ENCODE assay signal across 20 cellular contexts in genomic region chr12:31278445-31279242, GRCh38. TPM values are rescaled to one million over a fixed set of nuclear protein-coding genes. Genes with fewer than 3 reads are reported as not detected.
DNase-seq lines count a peak whose midpoint lies in the region; ATAC-seq, FAIRE-seq and TF ChIP-seq lines count a peak whose summit lies in the region.
"Had no signal": no experiment of that assay in that cellular context is flagged by ENCODE, and none has a peak within 500 bp of the region (broad histone marks: within the 10 kb centered on the region; RNA-seq: fewer than 3 reads in every experiment).

No MANE protein-coding gene starts in this region.

- H3K36me3 Mint-ChIP-seq in CD4-positive, alpha-beta T cell (ENCODE audit: low read depth) = peaks cover 76% of the 10 kb centered on the region
- H3K36me3 Mint-ChIP-seq in neural crest cell (ENCODE audit: low read depth) = peaks cover 9% of the 10 kb centered on the region

- RAD21 ChIA-PET in GM12878 (lab: Charles Lee; ENCODE audit: unreplicated experiment) = interaction anchor here (0.6 to 1.3 kb wide), 3 partner anchors 20 to 85 kb away, joined by 3 read pairs; no protein-coding TSS in a partner anchor

- H3K27me3 ChIP-seq in CD4-positive, alpha-beta T cell (ENCODE audit: control insufficient read depth, insufficient read depth, low read length) = no peaks in the 10 kb centered on the region
- H3K27me3 ChIP-seq in GM12878 (replicated peaks in 1 of 2; ENCODE audit: control insufficient read depth in 2 of 2, insufficient read depth in 2 of 2, low read length in 1 of 2) = no peaks in the 10 kb centered on the region
- H3K27me3 ChIP-seq: brain microvascular endothelial cell, gastroesophageal sphincter had no signal

- H3K4me1 Mint-ChIP-seq in CD4-positive, alpha-beta T cell (ENCODE audit: low read depth) = no peaks in the 10 kb centered on the region
- H3K4me1 Mint-ChIP-seq in neural crest cell = peaks cover 21% of the 10 kb centered on the region

- H3K36me3 ChIP-seq in GM12878 (ENCODE audit: control insufficient read depth in 2 of 2, insufficient read depth in 2 of 2, low read length in 1 of 2) = peaks cover 0 to 17% of the 10 kb centered on the region in 2 experiments; a peak in 2 of 4 replicates

- no peak for TF ChIP-seq EP300 in GM12878 (IDR thresholded peaks at IDR 0.05; ENCODE audit: borderline replicate concordance in 1 of 2, control insufficient read depth in 1 of 2, low read depth in 2 of 2, low read length in 2 of 2)

- no peaks in the 10 kb centered on the region for H3K4me1 ChIP-seq in GM12878 (ENCODE audit: control insufficient read depth, insufficient read depth, low read length)
- H3K4me1 ChIP-seq: lower lobe of right lung, parathyroid adenoma had no signal

- H3K4me3 Mint-ChIP-seq in CD4-positive, alpha-beta T cell = no peak overlapping the region
- no peak overlapping the region for H3K4me3 Mint-ChIP-seq in neural crest cell
- H3K4me3 Mint-ChIP-seq: HFFc6 had no signal

- no peaks in the 10 kb centered on the region for H3K9me3 Mint-ChIP-seq in CD4-positive, alpha-beta T cell
- no peaks in the 10 kb centered on the region for H3K9me3 Mint-ChIP-seq in neural crest cell
- H3K9me3 Mint-ChIP-seq: HFFc6 had no signal

- BruUV-seq in GM12878 (replicated peaks; lab: Mats Ljungman, UMichigan) = no TSS peak

- H3K9ac ChIP-seq in GM12878 (ENCODE audit: control insufficient read depth, insufficient read depth, low read length) = no peak overlapping the region
- H3K9ac ChIP-seq: parathyroid adenoma had no signal

- FAIRE-seq in GM19239 (lab: Jason Lieb, UNC) = peak; percentile 72
- FAIRE-seq in GM12878 (lab: Jason Lieb, UNC) = no peak
- FAIRE-seq: colon, keratinocyte had no signal

- H3K4me2 ChIP-seq in GM12878 (ENCODE audit: control insufficient read depth, insufficient read depth) = no peak overlapping the region

- peak overlapping the region; percentile 8 for H3K27ac Mint-ChIP-seq in CD4-positive, alpha-beta T cell
- H3K27ac Mint-ChIP-seq in neural crest cell (ENCODE audit: unreplicated experiment) = peak overlapping the region; percentile 22
- H3K27ac Mint-ChIP-seq: HFFc6 had no signal

- no peaks in the 10 kb centered on the region for H3K27me3 Mint-ChIP-seq in CD4-positive, alpha-beta T cell
- H3K27me3 Mint-ChIP-seq in neural crest cell (ENCODE audit: low read depth) = no peaks in the 10 kb centered on the region

- no peak for ATAC-seq in CD4-positive, alpha-beta T cell (ENCODE audit: poor library complexity)
- ATAC-seq in GM12878 = no peak
- ATAC-seq in HG03354 (IDR thresholded peaks at IDR 0.05; ENCODE audit: poor library complexity, severe bottlenecking, unreplicated experiment) = no peak
- ATAC-seq: activated CD4-positive, CD25-positive, alpha-beta regulatory T cell treated with anti-CD3 and anti-CD28 coated beads, Interleukin-2, amount 50 U/mL, for 24 hours; gastroesophageal sphincter; lower lobe of right lung had no signal

- H4K20me1 ChIP-seq in GM12878 (ENCODE audit: control insufficient read depth, insufficient read depth) = no peaks in the 10 kb centered on the region

- POLR2A ChIA-PET in CD4-positive, alpha-beta T cell (lab: Charles Lee) = no interaction called here
- POLR2A ChIA-PET in GM12878 (lab: Charles Lee) = interaction anchor here (0.6 to 0.7 kb wide), 2 partner anchors 23 to 341 kb away, joined by 3 read pairs; no protein-coding TSS in a partner anchor

- H3K4me3 ChIP-seq in GM12878 = no peak overlapping the region
- H3K4me3 ChIP-seq: gastroesophageal sphincter, lower lobe of right lung had no signal

- no peaks in the 10 kb centered on the region for H3K9me3 ChIP-seq in CD4-positive, alpha-beta T cell (ENCODE audit: control insufficient read depth, low read length)
- no peaks in the 10 kb centered on the region for H3K9me3 ChIP-seq in GM12878 (replicated peaks; ENCODE audit: control insufficient read depth, insufficient read depth, low read length)
- H3K9me3 ChIP-seq: gastroesophageal sphincter, lower lobe of right lung had no signal

- TF ChIP-seq POLR2A in GM12878 (IDR thresholded peaks at IDR 0.05; ENCODE audit: low read depth, low read length) = no peak

- intact Hi-C loops in CD4-positive, alpha-beta T cell (cut with DNase I, micrococcal nuclease) = loop anchor here in 1 of 2 experiments (10.0 kb wide), 1 partner anchor 164 kb away; no protein-coding TSS in a partner anchor
- intact Hi-C loops in GM12878 (cut with micrococcal nuclease; ENCODE audit: unreplicated experiment) = no loop called here

- TF ChIP-seq CTCF in CD4-positive, alpha-beta T cell (IDR thresholded peaks at IDR 0.05) = no peak
- TF ChIP-seq CTCF in GM12878 (IDR thresholded peaks at IDR 0.05 in 2 of 3, conservative IDR thresholded peaks at IDR 0.05 in 1 of 3; ENCODE audit: control insufficient read depth in 2 of 3, extremely low read depth in 1 of 3, insufficient read depth in 1 of 3, low read depth in 3 of 3, low read length in 3 of 3) = no peak
- TF ChIP-seq CTCF in neural crest cell (conservative IDR thresholded peaks at IDR 0.05) = no peak

- SMC1A ChIA-PET in GM12878 (lab: Charles Lee; ENCODE audit: uncharacterized antibody, unreplicated experiment) = interaction anchor here (1.1 to 1.2 kb wide), 2 partner anchors 10 to 84 kb away, joined by 3 to 4 read pairs; no protein-coding TSS in a partner anchor

- CTCF ChIA-PET in CD4-positive, alpha-beta T cell (lab: Charles Lee) = interaction anchor here (0.7 kb wide), 1 partner anchor 543 kb away, joined by 4 read pairs; no protein-coding TSS in a partner anchor
- CTCF ChIA-PET in GM12878 (lab: Yijun Ruan, JAX) = interaction anchor here (0.5 to 0.7 kb wide), 2 partner anchors 357 to 1845 kb away, joined by 3 read pairs; no protein-coding TSS in a partner anchor

- whole genome bisulfite sequencing in GM12878 (ENCODE audit: insufficient coverage, insufficient replicate concordance, low lambda C conversion rate, missing lambda C conversion rate) = 97% methylated on average over 7 of the region's 7 CpGs

- H3K27ac ChIP-seq in CD4-positive, alpha-beta T cell (ENCODE audit: low read depth, low read length) = no peak overlapping the region
- no peak overlapping the region for H3K27ac ChIP-seq in GM12878 (ENCODE audit: control insufficient read depth, insufficient read depth)
- H3K27ac ChIP-seq: brain microvascular endothelial cell, lower lobe of right lung, parathyroid adenoma had no signal

- no peak for TF ChIP-seq RAD21 in GM12878 (IDR thresholded peaks at IDR 0.05; ENCODE audit: insufficient read depth, low read depth, low read length)

- no peaks in the 10 kb centered on the region for H3K79me2 ChIP-seq in GM12878 (ENCODE audit: control insufficient read depth, insufficient read depth, low read length)
- H3K79me2 ChIP-seq: parathyroid adenoma had no signal

- no peak overlapping the region for H2AFZ ChIP-seq in GM12878 (ENCODE audit: control insufficient read depth, low read depth, low read length)
- H2AFZ ChIP-seq: parathyroid adenoma had no signal

- in situ Hi-C loops in GM12878 (cut with MboI) = no loop called here

- DNase-seq in CD4-positive, alpha-beta T cell = no peak
- DNase-seq in GM19239 (ENCODE audit: insufficient read length, low spot score) = no peak
- no peak for DNase-seq in GM12878 (ENCODE audit: low read depth, low spot score)
- no peak for DNase-seq in neural crest cell (ENCODE audit: low read depth, low spot score)
- DNase-seq in NCI-H345 treated with DMSO at 0.1 percent for 48 hours (lab: John Stamatoyannopoulos, UW; ENCODE audit: unreplicated experiment) = no peak
- DNase-seq in COLO668 (lab: John Stamatoyannopoulos, UW; ENCODE audit: unreplicated experiment) = no peak
- DNase-seq: brain microvascular endothelial cell, DMS53, GDM1, HFFc6, lower lobe of right lung, NCI-H187 treated with DMSO at 0.1 percent for 48 hours, NCI-H2227 treated with DMSO at 0.1 percent for 48 hours, NCI-H774 had no signal

TF ChIP-seq in GM12878, 131 proteins besides CTCF, POLR2A, EP300 and RAD21:
- TF ChIP-seq ATF3 (IDR thresholded peaks at IDR 0.05; ENCODE audit: borderline replicate concordance, extremely low read depth, low read depth, low read length) (no peak), WRNIP1 (IDR thresholded peaks at IDR 0.05; ENCODE audit: borderline replicate concordance, low read depth, low read length) (no peak), POLR2AphosphoS5 (IDR thresholded peaks at IDR 0.05; ENCODE audit: low read length) (peak; percentile 3; the same call in 1 of the 2 replicates)

RNA-seq across cellular contexts. Expression of gene SINHCAF, which starts 47.3 kb away (rescaled TPM):
- 100 to 1,000 TPM; 103 to 119 TPM for total RNA-seq in CD4-positive, alpha-beta T cell
- 114 and 132 TPM in 2 replicates for total RNA-seq in GM12878 (2013; cell fraction: nucleolus; rRNA removed)
- 71.8 and 93.4 TPM in 2 replicates for total RNA-seq in GM12878 (2014; rRNA removed)
- 92.3 and 100 TPM in 2 replicates for total RNA-seq in GM12878 (2014; rRNA removed; fragmentation: Illumina TruSeq; extraction: Trizol)
- 88.4 and 106 TPM in 2 replicates for total RNA-seq in GM12878 (2021)
- polyA plus RNA-seq in GM12878 (2011; ENCODE audit: low read depth) = 21.2 TPM
- polyA plus RNA-seq in GM12878 (2011; rRNA removed) = 102 and 213 TPM in 2 replicates
- polyA plus RNA-seq in GM12878 (2011; cell fraction: cytosol; rRNA removed) = 36.0 and 65.4 TPM in 2 replicates
- 31.6 and 39.1 TPM in 2 replicates for polyA plus RNA-seq in GM12878 (2011; cell fraction: nucleus; rRNA removed)
- polyA plus RNA-seq in GM12878 (2012) = 38.5 and 54.6 TPM in 2 replicates
- polyA plus RNA-seq in GM12878 (2014; fragmentation: Illumina TruSeq; extraction: Trizol) = 156 and 217 TPM in 2 replicates
- polyA plus RNA-seq in GM12878 (2014; fragmentation: Nextera tagmentation; extraction: Ambion mirVana) = 100 to 1,000 TPM; 110 to 139 TPM
- 45.7 and 60.4 TPM in 2 replicates for polyA plus RNA-seq in GM12878 (2014; rRNA removed)
- 10 to 100 TPM; 67.7 to 84.4 TPM for polyA plus RNA-seq in GM12878 (2016; fragmentation: Nextera tagmentation; extraction: Ambion mirVana)
- 50.1 and 60.6 TPM in 2 replicates for polyA minus RNA-seq in GM12878 (2011; rRNA and poly(A)+ RNA removed)
- 42.1 and 42.6 TPM in 2 replicates for polyA minus RNA-seq in GM12878 (2011; cell fraction: cytosol; rRNA and poly(A)+ RNA removed)
- 32.6 and 48.8 TPM in 2 replicates for polyA minus RNA-seq in GM12878 (2011; cell fraction: nucleus; rRNA and poly(A)+ RNA removed)
- 176 and 187 TPM in 2 replicates for total RNA-seq in neural crest cell
